8 cellular contexts compared by ENCODE assay signal in genomic region chr7:106659963-106660861, GRCh38. TPM values are rescaled to one million over a fixed set of nuclear protein-coding genes. Genes with fewer than 3 reads are reported as not detected.
DNase-seq lines count a peak whose midpoint lies in the region; ATAC-seq, FAIRE-seq and TF ChIP-seq lines count a peak whose summit lies in the region.

No MANE protein-coding gene starts in this region.

- no peaks in the 10 kb centered on the region for H3K36me3 ChIP-seq in neutrophil

- TF ChIP-seq CTCF in foreskin keratinocyte (conservative IDR thresholded peaks at IDR 0.05) (peak; percentile 96), neutrophil (IDR thresholded peaks at IDR 0.05) (peak; percentile 87)

- H3K4me1 ChIP-seq in foreskin keratinocyte (peaks cover 16% of the 10 kb centered on the region), neutrophil (ENCODE audit: control insufficient read depth in 1 of 2, insufficient read depth in 1 of 2, low read depth in 1 of 2, low read length in 1 of 2) (peaks cover 11 to 14% of the 10 kb centered on the region in 2 experiments)

- H3K9me3 ChIP-seq in neutrophil, result no peaks in the 10 kb centered on the region

- ATAC-seq in GM21381 (IDR thresholded peaks at IDR 0.05; ENCODE audit: unreplicated experiment) (peak; percentile 61), foreskin keratinocyte (peak; percentile 83)

- peak overlapping the region; percentile 73 to 90 for H3K4me3 ChIP-seq in neutrophil (ENCODE audit: low read depth in 1 of 2, low read length in 1 of 2)

- peak; percentile 34 for DNase-seq in DMS153 treated with DMSO at 0.1 percent for 48 hours (lab: John Stamatoyannopoulos, UW; ENCODE audit: unreplicated experiment)
- DNase-seq in HTR-8/SVneo (ENCODE audit: insufficient read length, low spot score), result peak; percentile 62
- peak; percentile 93 for DNase-seq in RPMI8226
- DNase-seq in activated effector memory CD4-positive, alpha-beta T cell treated with Interleukin-2 at 50 U/mL for 16 hours, result peak; percentile 71
- peak; percentile 33 to 63 for DNase-seq in foreskin keratinocyte
- DNase-seq in superior temporal gyrus (ENCODE audit: extremely low spot score), result peak; percentile 31

- no peaks in the 10 kb centered on the region for H3K27me3 ChIP-seq in foreskin keratinocyte
- no peaks in the 10 kb centered on the region for H3K27me3 ChIP-seq in neutrophil

- FAIRE-seq in HTR-8/SVneo (lab: Jason Lieb, UNC), result peak; percentile 86

- H3K27ac ChIP-seq in foreskin keratinocyte (peak overlapping the region; percentile 51), neutrophil (peak overlapping the region; percentile 91)

RNA-seq across cellular contexts. Expression of gene CCDC71L, which starts 0.7 kb away (rescaled TPM):
- total RNA-seq in foreskin keratinocyte, result 13.2 and 17.7 TPM in 2 replicates
- 14.5 and 20.5 TPM in 2 replicates for polyA plus RNA-seq in foreskin keratinocyte

Comparison
In these comparisons a context has a peak if more than half of its experiments do, and no peak if none do; other contexts are left out.
1. Peak in every context shown above with its lines: DNase-seq, ATAC-seq, H3K4me3 ChIP-seq and H3K27ac ChIP-seq.
2. DNase-seq: peak in every context shown above with its lines; median percentile 93 in RPMI8226; 71 in activated effector memory CD4-positive, alpha-beta T cell treated with Interleukin-2 at 50 U/mL for 16 hours; 62 in HTR-8/SVneo; 48 in foreskin keratinocyte; 34 in DMS153 treated with DMSO at 0.1 percent for 48 hours; 31 in superior temporal gyrus.